Comparison of ENCODE assay signal across 12 cellular contexts in the genomic region with DNA sequence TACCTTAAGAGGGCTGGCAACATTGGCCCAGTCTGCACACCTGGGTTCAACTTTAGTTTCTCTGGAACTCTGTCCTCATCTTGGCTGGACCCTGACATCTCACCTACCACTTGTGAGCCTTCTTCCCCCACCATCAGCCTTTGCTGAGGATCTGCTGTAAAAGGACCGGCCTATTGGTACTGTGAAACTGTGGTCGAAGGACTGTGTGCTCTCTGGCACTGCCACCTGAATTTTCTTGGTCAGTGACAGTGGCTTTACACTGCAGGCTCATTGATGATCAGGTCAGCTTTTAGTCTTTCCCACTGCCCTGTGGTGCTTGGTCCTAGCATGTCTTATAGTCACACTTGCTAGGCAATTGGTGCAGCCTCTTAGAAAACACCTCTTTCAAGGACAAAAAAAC.
DNase-seq lines count a peak whose midpoint lies in the region; ATAC-seq, FAIRE-seq and TF ChIP-seq lines count a peak whose summit lies in the region.
"Had no signal": no experiment of that assay in that cellular context is flagged by ENCODE, and none has a peak within 500 bp of the region (broad histone marks: within the 10 kb centered on the region; RNA-seq: fewer than 3 reads in every experiment).

No MANE protein-coding gene starts in this region.

- no peak for TF ChIP-seq RAD21 in H1 (IDR thresholded peaks at IDR 0.05 in 1 of 2, conservative IDR thresholded peaks at IDR 0.05 in 1 of 2; ENCODE audit: low read depth in 2 of 2, low read length in 2 of 2)

- CTCF ChIA-PET in H1 (lab: Charles Lee; ENCODE audit: partially characterized antibody): interaction anchor here (1.5 kb wide), 1 partner anchor 69 kb away, joined by 3 read pairs; no protein-coding TSS in a partner anchor

- no peaks in the 10 kb centered on the region for H4K20me1 ChIP-seq in H1 (replicated peaks in 1 of 2; ENCODE audit: control insufficient read depth in 1 of 2, insufficient read depth in 2 of 2, low read length in 2 of 2)

- H3K4me1 ChIP-seq in H1 (replicated peaks in 1 of 4; ENCODE audit: control insufficient read depth in 3 of 4, insufficient read depth in 4 of 4, low read length in 3 of 4): peaks cover 4 to 12% (median 9%) of the 10 kb centered on the region in 4 experiments; a peak in 6 of 7 replicates
- H3K4me1 ChIP-seq: upper lobe of left lung had no signal

- H2BK5ac ChIP-seq in H1 (ENCODE audit: low read depth, low read length): peak overlapping the region; percentile 73; the same call in 1 of the 2 replicates

- no peak overlapping the region for H2BK20ac ChIP-seq in H1 (ENCODE audit: low read length)

- TF ChIP-seq CTCF in H1 (IDR thresholded peaks at IDR 0.05; ENCODE audit: control extremely low read depth in 1 of 3, insufficient read depth in 1 of 3, low read depth in 1 of 3, low read length in 3 of 3): no peak

- POLR2A ChIA-PET in H1 (lab: Charles Lee; ENCODE audit: partially characterized antibody): interaction anchor here (0.5 kb wide), 1 partner anchor 537 kb away, joined by 4 read pairs; no protein-coding TSS in a partner anchor

- H3K79me2 ChIP-seq in H1 (ENCODE audit: control insufficient read depth in 1 of 2, insufficient read depth in 2 of 2, low read length in 2 of 2): no peaks in the 10 kb centered on the region

- no peak overlapping the region; a peak in 1 of 8 replicates for H3K4me3 ChIP-seq in H1 (ENCODE audit: extremely low read depth in 1 of 4, insufficient read depth in 2 of 4, low read depth in 3 of 4, low read length in 4 of 4)
- H3K4me3 ChIP-seq: upper lobe of left lung had no signal

- no peak for TF ChIP-seq POLR2A in H1 (IDR thresholded peaks at IDR 0.05; ENCODE audit: control extremely low read depth in 1 of 2, low read depth in 2 of 2, low read length in 2 of 2)

- peak overlapping the region; percentile 51; the same call in 1 of the 2 replicates for H3K18ac ChIP-seq in H1 (ENCODE audit: extremely low read depth, low read length)

- no peak overlapping the region for H3K14ac ChIP-seq in H1 (ENCODE audit: insufficient read length)

- H2AFZ ChIP-seq in H1 (ENCODE audit: low read length): no peak overlapping the region

- no peak overlapping the region for H3K27ac ChIP-seq in H1 (ENCODE audit: low read depth, low read length)
- H3K27ac ChIP-seq: upper lobe of left lung had no signal

- no peak overlapping the region for H2BK120ac ChIP-seq in H1 (replicated peaks; ENCODE audit: low read depth, low read length)

- no peaks in the 10 kb centered on the region for H3K23me2 ChIP-seq in H1 (ENCODE audit: low read depth, low read length)

- no peak overlapping the region for H4K5ac ChIP-seq in H1 (ENCODE audit: insufficient read length, low read depth, low read length)

- FAIRE-seq in H1 (lab: Jason Lieb, UNC): no peak

- no peak overlapping the region for H4K91ac ChIP-seq in H1 (replicated peaks; ENCODE audit: insufficient read length, low read length)

- peak overlapping the region; percentile 21 for H3K4ac ChIP-seq in H1 (replicated peaks; ENCODE audit: insufficient read length, low read depth, low read length)

- no peaks in the 10 kb centered on the region for H3K9me3 ChIP-seq in H1 (ENCODE audit: insufficient read depth in 2 of 2, low read depth in 1 of 2, low read length in 1 of 2)
- H3K9me3 ChIP-seq: upper lobe of left lung had no signal

- intact Hi-C loops in posterior vena cava (cut with DNase I): no loop called here

- WGBS in H1 (ENCODE audit: extremely low coverage in 1 of 2, insufficient coverage in 1 of 2, insufficient read length in 1 of 2, insufficient replicate concordance in 2 of 2, low coverage in 1 of 2, low lambda C conversion rate in 2 of 2, missing lambda C conversion rate in 1 of 2), 2 experiments: 74% methylated on average over 2 of the region's 2 CpGs; no CpG with 5 or more reads in 1 of the 2 experiments

- peak; percentile 23 for ATAC-seq in GM19438 (IDR thresholded peaks at IDR 0.05; ENCODE audit: low read depth, unreplicated experiment)
- ATAC-seq in HG02623 (IDR thresholded peaks at IDR 0.05; ENCODE audit: unreplicated experiment): peak; percentile 13
- peak; percentile 25 for ATAC-seq in HG03439 (IDR thresholded peaks at IDR 0.05; ENCODE audit: unreplicated experiment)
- no peak for ATAC-seq in HG03378 (IDR thresholded peaks at IDR 0.05; ENCODE audit: unreplicated experiment)
- ATAC-seq in GM18519 (IDR thresholded peaks at IDR 0.05; ENCODE audit: low FRiP score, unreplicated experiment): no peak
- ATAC-seq: CD8-positive, alpha-beta T cell had no signal

- no peak overlapping the region for H3K9ac ChIP-seq in H1 (replicated peaks in 1 of 4; ENCODE audit: extremely low read depth in 1 of 4, low read depth in 3 of 4, low read length in 3 of 4)

- H3K27me3 ChIP-seq in H1 (replicated peaks in 1 of 4; ENCODE audit: control insufficient read depth in 3 of 4, extremely low read depth in 1 of 4, insufficient read depth in 3 of 4, low read length in 3 of 4): no peaks in the 10 kb centered on the region
- H3K27me3 ChIP-seq: upper lobe of left lung had no signal

- H3K23ac ChIP-seq in H1 (ENCODE audit: insufficient read length): no peak overlapping the region

- peak overlapping the region; percentile 0 to 9; a peak in 2 of 4 replicates for H3K4me2 ChIP-seq in H1 (ENCODE audit: insufficient read depth in 1 of 2, low read depth in 2 of 2, low read length in 2 of 2)

- no peak overlapping the region for H4K8ac ChIP-seq in H1 (ENCODE audit: extremely low read depth, insufficient read depth, low read length)

- H3K79me1 ChIP-seq in H1 (ENCODE audit: low read depth, low read length): no peaks in the 10 kb centered on the region

- no peak overlapping the region for H2AK5ac ChIP-seq in H1 (ENCODE audit: low read depth, low read length)

- DNase-seq in H1 (ENCODE audit: low read depth in 1 of 2, low spot score in 2 of 2) (no peak), posterior vena cava (ENCODE audit: low spot score) (no peak), kidney tubule cell (ENCODE audit: low spot score) (no peak)
- DNase-seq: activated naive CD4-positive, alpha-beta T cell treated with anti-CD3 and anti-CD28 coated beads for 36 hours; CD8-positive, alpha-beta T cell; nucleus accumbens; upper lobe of left lung had no signal

- H2BK15ac ChIP-seq in H1 (ENCODE audit: low read length): peak overlapping the region; percentile 89; the same call in 1 of the 2 replicates

- TF ChIP-seq EP300 in H1 (IDR thresholded peaks at IDR 0.05; ENCODE audit: borderline replicate concordance in 1 of 2, low read depth in 2 of 2, low read length in 2 of 2): no peak

- H2BK12ac ChIP-seq in H1 (ENCODE audit: low read depth, low read length): peak overlapping the region; percentile 83; the same call in 1 of the 2 replicates

- H3K36me3 ChIP-seq in H1 (ENCODE audit: control insufficient read depth in 2 of 4, insufficient read depth in 4 of 4, low read length in 3 of 4): no peaks in the 10 kb centered on the region
- H3K36me3 ChIP-seq: upper lobe of left lung had no signal

- H3K56ac ChIP-seq in H1 (replicated peaks; ENCODE audit: insufficient read length, low read depth, low read length): no peak overlapping the region

TF ChIP-seq in H1, 55 proteins besides CTCF, POLR2A, EP300 and RAD21:
- TF ChIP-seq HDAC2 (IDR thresholded peaks at IDR 0.05; ENCODE audit: borderline replicate concordance in 1 of 2, low read depth in 2 of 2, low read length in 2 of 2) (no peak), TCF12 (IDR thresholded peaks at IDR 0.05; ENCODE audit: low read depth, low read length) (no peak), FOSL1 (IDR thresholded peaks at IDR 0.05; ENCODE audit: insufficient read depth, low read depth, low read length) (no peak), SIRT6 (IDR thresholded peaks at IDR 0.05; ENCODE audit: low read length) (no peak)
TF ChIP-seq in H1: peak in this region for 0.

Comparison
In these comparisons a context has a peak if more than half of its experiments do, and no peak if none do; other contexts are left out.
1. ATAC-seq: peak in GM19438 (single experiment), HG02623 (single experiment) and HG03439 (single experiment); none in HG03378 (single experiment) and GM18519 (single experiment).